In genomic region chr1:63575340-63575826, GRCh38 we compare ENCODE assay signal across 7 cellular contexts. TPM values are rescaled to one million over a fixed set of nuclear protein-coding genes. Genes with fewer than 3 reads are reported as not detected.
DNase-seq lines count a peak whose midpoint lies in the region; ATAC-seq, FAIRE-seq and TF ChIP-seq lines count a peak whose summit lies in the region.

No MANE protein-coding gene starts in this region.

- POLR2A ChIA-PET in activated B cell treated with CpG ODN at 0.5 μM for 24 hours (lab: Charles Lee): no interaction called here
- POLR2A ChIA-PET in activated CD4-positive, alpha-beta memory T cell treated with anti-CD3 and anti-CD28 coated beads for 36 hours (lab: Charles Lee): no interaction called here

- H3K27ac Mint-ChIP-seq in activated B cell treated with CpG ODN at 0.5 μM for 24 hours: no peak overlapping the region
- H3K27ac Mint-ChIP-seq in immature natural killer cell: no peak overlapping the region
- no peak overlapping the region for H3K27ac Mint-ChIP-seq in activated CD4-positive, alpha-beta memory T cell treated with anti-CD3 and anti-CD28 coated beads for 36 hours

- H3K27me3 Mint-ChIP-seq in activated B cell treated with CpG ODN at 0.5 μM for 24 hours (no peaks in the 10 kb centered on the region), immature natural killer cell (ENCODE audit: low read depth in 3 of 3) (no peaks in the 10 kb centered on the region)
- H3K27me3 Mint-ChIP-seq in activated CD4-positive, alpha-beta memory T cell treated with anti-CD3 and anti-CD28 coated beads for 36 hours: no peaks in the 10 kb centered on the region

- CTCF ChIA-PET in activated B cell treated with CpG ODN at 0.5 μM for 24 hours (lab: Charles Lee): interaction anchor here (0.7 to 3.8 kb wide), 2 partner anchors 47 to 672 kb away, joined by 3 to 13 read pairs; no protein-coding TSS in a partner anchor
- CTCF ChIA-PET in activated CD4-positive, alpha-beta memory T cell treated with anti-CD3 and anti-CD28 coated beads for 36 hours (lab: Charles Lee): interaction anchor here (0.6 to 2.6 kb wide), 13 partner anchors 10 to 1364 kb away, joined by 3 to 9 read pairs (median 3); partner anchors contain the start of gene PGM1

- no peak for ATAC-seq in activated B cell treated with CpG ODN at 0.5 μM for 24 hours (ENCODE audit: low read depth)

- TF ChIP-seq CTCF in activated B cell treated with CpG ODN at 0.5 μM for 24 hours (IDR thresholded peaks at IDR 0.05): peak; percentile 67

- H3K9me3 Mint-ChIP-seq in activated B cell treated with CpG ODN at 0.5 μM for 24 hours (no peaks in the 10 kb centered on the region), immature natural killer cell (no peaks in the 10 kb centered on the region)
- H3K9me3 Mint-ChIP-seq in activated CD4-positive, alpha-beta memory T cell treated with anti-CD3 and anti-CD28 coated beads for 36 hours: no peaks in the 10 kb centered on the region

- H3K4me1 Mint-ChIP-seq in activated B cell treated with CpG ODN at 0.5 μM for 24 hours (no peaks in the 10 kb centered on the region), immature natural killer cell (no peaks in the 10 kb centered on the region)
- no peaks in the 10 kb centered on the region for H3K4me1 Mint-ChIP-seq in activated CD4-positive, alpha-beta memory T cell treated with anti-CD3 and anti-CD28 coated beads for 36 hours (ENCODE audit: low read depth)

- no peak overlapping the region for H3K27ac ChIP-seq in caudate nucleus (ENCODE audit: low read depth, low read length)

- DNase-seq in GM03348 (ENCODE audit: low spot score): peak; percentile 32
- DNase-seq in HTR-8/SVneo (ENCODE audit: insufficient read length, low spot score): peak; percentile 10
- no peak for DNase-seq in activated B cell treated with CpG ODN at 0.5 μM for 24 hours
- peak; percentile 7 to 35 (median 16) for DNase-seq in immature natural killer cell
- DNase-seq in urothelium cell line (ENCODE audit: low spot score): peak; percentile 6
- no peak for DNase-seq in activated CD4-positive, alpha-beta memory T cell treated with anti-CD3 and anti-CD28 coated beads for 36 hours
- DNase-seq in caudate nucleus (lab: John Stamatoyannopoulos, UW): no peak

- FAIRE-seq in HTR-8/SVneo (lab: Jason Lieb, UNC) (no peak), urothelium cell line (lab: Jason Lieb, UNC) (no peak)

- H3K4me3 Mint-ChIP-seq in activated B cell treated with CpG ODN at 0.5 μM for 24 hours: no peak overlapping the region
- H3K4me3 Mint-ChIP-seq in immature natural killer cell: no peak overlapping the region
- no peak overlapping the region for H3K4me3 Mint-ChIP-seq in activated CD4-positive, alpha-beta memory T cell treated with anti-CD3 and anti-CD28 coated beads for 36 hours

- intact Hi-C loops in activated B cell treated with CpG ODN at 0.5 μM for 24 hours (cut with micrococcal nuclease): loop anchor here (1.0 kb wide), 4 partner anchors 18 to 671 kb away; partner anchors contain the start of gene PGM1
- intact Hi-C loops in activated CD4-positive, alpha-beta memory T cell treated with anti-CD3 and anti-CD28 coated beads for 36 hours (cut with micrococcal nuclease): loop anchor here (2.0 kb wide), 1 partner anchor 17 kb away; the partner anchor contains the start of gene PGM1

- H3K36me3 Mint-ChIP-seq in activated B cell treated with CpG ODN at 0.5 μM for 24 hours (ENCODE audit: low read depth) (peaks cover 1% of the 10 kb centered on the region), immature natural killer cell (peaks cover 0 to 7% (median 0%) of the 10 kb centered on the region in 3 donors)
- H3K36me3 Mint-ChIP-seq in activated CD4-positive, alpha-beta memory T cell treated with anti-CD3 and anti-CD28 coated beads for 36 hours: no peaks in the 10 kb centered on the region

RNA-seq across cellular contexts. Expression of gene PGM1, which starts 17.8 kb away (rescaled TPM):
- 20.6 and 20.8 TPM in 2 replicates for total RNA-seq in activated B cell treated with CpG ODN at 0.5 μM for 24 hours
- 100 to 1,000 TPM in 1 of 3 donors, 10 to 100 TPM in 2; 61.6 to 108 (median 67.4) TPM for polyA plus RNA-seq in immature natural killer cell
- 10 to 100 TPM; 31.9 to 32.4 TPM for total RNA-seq in activated CD4-positive, alpha-beta memory T cell treated with anti-CD3 and anti-CD28 coated beads for 36 hours

RNA-seq across cellular contexts. Expression of gene EFCAB7, which starts 52.1 kb away (rescaled TPM):
- 7.5 and 8.6 TPM in 2 replicates for total RNA-seq in activated B cell treated with CpG ODN at 0.5 μM for 24 hours
- polyA plus RNA-seq in immature natural killer cell: 1 to 10 TPM; 2.3 to 5.8 (median 3.7) TPM
- 1 to 10 TPM; 5.6 to 5.8 TPM for total RNA-seq in activated CD4-positive, alpha-beta memory T cell treated with anti-CD3 and anti-CD28 coated beads for 36 hours

RNA-seq across cellular contexts. Expression of gene ITGB3BP, which starts 52.4 kb away (rescaled TPM):
- 24.9 and 27.0 TPM in 2 replicates for total RNA-seq in activated B cell treated with CpG ODN at 0.5 μM for 24 hours
- polyA plus RNA-seq in immature natural killer cell: 10 to 100 TPM in 2 of 3 donors, 1 to 10 TPM in 1; 7.9 to 24.0 (median 23.5) TPM
- 10 to 100 TPM; 59.5 to 61.1 TPM for total RNA-seq in activated CD4-positive, alpha-beta memory T cell treated with anti-CD3 and anti-CD28 coated beads for 36 hours

Comparison
In these comparisons a context has a peak if more than half of its experiments do, and no peak if none do; other contexts are left out.
1. DNase-seq: peak in GM03348 (single experiment), HTR-8/SVneo (single experiment), immature natural killer cell (3 of 3) and urothelium cell line (single experiment); none in activated B cell treated with CpG ODN at 0.5 μM for 24 hours (single experiment), activated CD4-positive, alpha-beta memory T cell treated with anti-CD3 and anti-CD28 coated beads for 36 hours (single experiment) and caudate nucleus (0 of 61).